Comparison of ENCODE assay signal across 8 cellular contexts in genomic region chr7:8125680-8126444, GRCh38.
DNase-seq lines count a peak whose midpoint lies in the region; ATAC-seq and TF ChIP-seq lines count a peak whose summit lies in the region.

No MANE protein-coding gene starts in this region.

- H3K9me3 ChIP-seq in MM.1S (replicated peaks; ENCODE audit: insufficient read depth, low read length) (no peaks in the 10 kb centered on the region), mucosa of descending colon (no peaks in the 10 kb centered on the region), upper lobe of right lung (no peaks in the 10 kb centered on the region)

- H4K20me1 ChIP-seq in MM.1S (ENCODE audit: insufficient read depth, low read length): no peaks in the 10 kb centered on the region

- H3K9me2 ChIP-seq in MM.1S (replicated peaks; ENCODE audit: insufficient read depth, low read length): no peaks in the 10 kb centered on the region

- no peak for TF ChIP-seq CTCF in GM06990 (IDR thresholded peaks at IDR 0.05; ENCODE audit: insufficient read depth, low read length, poor library complexity, severe bottlenecking)
- TF ChIP-seq CTCF in MM.1S (IDR thresholded peaks at IDR 0.05; ENCODE audit: low read length): no peak
- TF ChIP-seq CTCF in mucosa of descending colon (IDR thresholded peaks at IDR 0.05): no peak
- no peak for TF ChIP-seq CTCF in upper lobe of right lung (IDR thresholded peaks at IDR 0.05)

- H3F3A ChIP-seq in MM.1S (ENCODE audit: insufficient read depth, low read length): peaks cover 14% of the 10 kb centered on the region

- H3K4me3 ChIP-seq in GM06990 (replicated peaks; ENCODE audit: low read depth, low read length) (no peak overlapping the region), MM.1S (ENCODE audit: low read length) (peak overlapping the region; percentile 3; the same call in 1 of the 2 replicates), mucosa of descending colon (no peak overlapping the region), upper lobe of right lung (no peak overlapping the region)

- H2AFZ ChIP-seq in MM.1S (ENCODE audit: low read length): peak overlapping the region; percentile 50

- peaks cover 30% of the 10 kb centered on the region for H3K4me1 ChIP-seq in MM.1S (ENCODE audit: low read length)
- no peaks in the 10 kb centered on the region for H3K4me1 ChIP-seq in mucosa of descending colon (ENCODE audit: low read depth)
- H3K4me1 ChIP-seq in upper lobe of right lung: no peaks in the 10 kb centered on the region

- ATAC-seq in GM21576 (IDR thresholded peaks at IDR 0.05; ENCODE audit: unreplicated experiment) (peak; percentile 75), mucosa of descending colon (peak; percentile 88), upper lobe of right lung (peak; percentile 85)

- H3K79me2 ChIP-seq in MM.1S (ENCODE audit: low read length): no peaks in the 10 kb centered on the region

- H3K9ac ChIP-seq in MM.1S (ENCODE audit: low read length): peak overlapping the region; percentile 14; the same call in 1 of the 2 replicates

- peak overlapping the region; percentile 69 for H3K27ac ChIP-seq in MM.1S (ENCODE audit: low read length)
- peak overlapping the region; percentile 25 for H3K27ac ChIP-seq in upper lobe of right lung

- H3K27me3 ChIP-seq in GM06990 (replicated peaks; ENCODE audit: control insufficient read depth, insufficient read depth, low read length): no peaks in the 10 kb centered on the region
- H3K27me3 ChIP-seq in MM.1S (replicated peaks; ENCODE audit: insufficient read depth, low read length): no peaks in the 10 kb centered on the region
- no peaks in the 10 kb centered on the region for H3K27me3 ChIP-seq in upper lobe of right lung

- DNase-seq in GM06990 (ENCODE audit: extremely low read depth, insufficient read length) (peak; percentile 83), MM.1S (peak; percentile 75), activated T-cell treated with anti-CD3 and anti-CD28 coated beads for 1 hour (ENCODE audit: low read depth) (peak; percentile 60), mucosa of descending colon (peak; percentile 41 to 70 (median 48)), upper lobe of right lung (peak; percentile 67), glomerular visceral epithelial cell (ENCODE audit: extremely low spot score) (no peak), iPS-NIHi7 (ENCODE audit: extremely low spot score) (no peak)

- H3K36me3 ChIP-seq in GM06990 (ENCODE audit: control insufficient read depth, insufficient read depth, low read length) (no peaks in the 10 kb centered on the region), MM.1S (replicated peaks; ENCODE audit: insufficient read depth, low read length) (no peaks in the 10 kb centered on the region), mucosa of descending colon (ENCODE audit: low read depth) (no peaks in the 10 kb centered on the region), upper lobe of right lung (no peaks in the 10 kb centered on the region)

- intact Hi-C loops in mucosa of descending colon (cut with DNase I, micrococcal nuclease): no loop called here
- intact Hi-C loops in upper lobe of right lung (cut with DNase I): no loop called here

- H3K4me2 ChIP-seq in MM.1S (ENCODE audit: low read depth, low read length): peak overlapping the region; percentile 48

Comparison
In these comparisons a context has a peak if more than half of its experiments do, and no peak if none do; other contexts are left out.
1. DNase-seq: peak in GM06990 (single experiment), MM.1S (single experiment), activated T-cell treated with anti-CD3 and anti-CD28 coated beads for 1 hour (single experiment), mucosa of descending colon (3 of 3) and upper lobe of right lung (single experiment); none in glomerular visceral epithelial cell (single experiment) and iPS-NIHi7 (single experiment).
2. Peak in every context shown above with its lines, with median percentiles within 50 percentile points of each other: ATAC-seq.